23 cellular contexts compared by ENCODE assay signal in genomic region chrX:25941087-25941486, GRCh38.
A peak's percentile ranks its signal among the peaks of the same experiment; 100 is the strongest.
DNase-seq lines count a peak whose midpoint lies in the region; TF ChIP-seq lines count a peak whose summit lies in the region.
"Had no signal": no experiment of that assay in that cellular context is flagged by ENCODE, and none has a peak within 500 bp of the region (broad histone marks: within the 10 kb centered on the region; RNA-seq: fewer than 3 reads in every experiment).

No MANE protein-coding gene starts in this region.

- no peaks in the 10 kb centered on the region for H3K4me1 Mint-ChIP-seq in activated naive CD8-positive, alpha-beta T cell treated with anti-CD3 and anti-CD28 coated beads for 36 hours
- H3K4me1 Mint-ChIP-seq: stimulated activated naive B cell treated with anti-CD40 and anti-IgM and Interleukin-4, amounts not matched to agents 10 μg/mL and 1 μg/mL and 100 μg/mL, for 72 hours had no signal

- peaks cover 0 to 18% (median 3%) of the 10 kb centered on the region in 8 donors for H3K9me3 ChIP-seq in spleen
- H3K9me3 ChIP-seq in effector memory CD4-positive, alpha-beta T cell (ENCODE audit: control insufficient read depth, low read length), result no peaks in the 10 kb centered on the region
- H3K9me3 ChIP-seq: BE2C, Peyer's patch had no signal

- H3K27me3 ChIP-seq in spleen (replicated peaks in 1 of 7), result no peaks in the 10 kb centered on the region
- H3K27me3 ChIP-seq in effector memory CD4-positive, alpha-beta T cell (replicated peaks; ENCODE audit: control insufficient read depth, insufficient read depth, low read length, poor library complexity, severe bottlenecking), result no peaks in the 10 kb centered on the region
- H3K27me3 ChIP-seq: BE2C, cardiac muscle cell, Peyer's patch had no signal

- H3K4me3 Mint-ChIP-seq in activated naive CD8-positive, alpha-beta T cell treated with anti-CD3 and anti-CD28 coated beads for 36 hours, result no peak overlapping the region
- H3K4me3 Mint-ChIP-seq: activated CD4-positive, alpha-beta memory T cell treated with anti-CD3 and anti-CD28 coated beads for 36 hours; stimulated activated naive B cell treated with anti-CD40 and anti-IgM and Interleukin-4, amounts not matched to agents 10 μg/mL and 1 μg/mL and 100 μg/mL, for 72 hours; T-helper 2 cell treated with Interferon-gamma antibody and Interleukin-4, amounts not matched to agents 5 μg/mL and 100 μg/mL, for 36 hours had no signal

- DNase-seq in DMS53 (lab: John Stamatoyannopoulos, UW) (peak; percentile 0), DMS53 treated with DMSO at 0.1 percent for 48 hours (lab: John Stamatoyannopoulos, UW; ENCODE audit: unreplicated experiment) (no peak), astrocyte of the spinal cord (ENCODE audit: low read depth, low spot score) (peak; percentile 14), foreskin fibroblast (peak; percentile 2 to 31), spleen (no peak)
- no peak for DNase-seq in effector memory CD4-positive, alpha-beta T cell
- no peak for DNase-seq in activated naive CD8-positive, alpha-beta T cell treated with anti-CD3 and anti-CD28 coated beads for 36 hours
- no peak for DNase-seq in activated naive CD4-positive, alpha-beta T cell treated with anti-CD3 and anti-CD28 coated beads, Interleukin-2, amount 50 U/mL, for 16 hours
- DNase-seq: activated CD4-positive, alpha-beta memory T cell treated with anti-CD3 and anti-CD28 coated beads for 36 hours; activated CD4-positive, CD25-positive, alpha-beta regulatory T cell; activated effector memory CD4-positive, alpha-beta T cell treated with anti-CD3 and anti-CD28 coated beads, Interleukin-2, amount 50 U/mL, for 16 hours; BE2C; DMS79 treated with DMSO at 0.1 percent for 48 hours; mesenchymal stem cell; NCI-H446 treated with DMSO at 0.1 percent for 48 hours; Peyer's patch; stimulated activated CD4-positive, alpha-beta T cell treated with anti-CD3 and anti-CD28 coated beads, Interleukin-2, amount 100 ng/mL, for 48 hours; stimulated activated naive B cell treated with anti-CD40 and anti-IgM and Interleukin-4, amounts not matched to agents 10 μg/mL and 1 μg/mL and 100 μg/mL, for 72 hours had no signal

- H3K4me3 ChIP-seq in astrocyte of the spinal cord (ENCODE audit: low read depth, low read length), result no peak overlapping the region
- no peak overlapping the region for H3K4me3 ChIP-seq in foreskin fibroblast (ENCODE audit: low read depth in 1 of 2, low read length in 2 of 2)
- no peak overlapping the region for H3K4me3 ChIP-seq in spleen
- H3K4me3 ChIP-seq in effector memory CD4-positive, alpha-beta T cell (ENCODE audit: insufficient read depth, low read depth, low read length, poor library complexity, severe bottlenecking), result no peak overlapping the region
- H3K4me3 ChIP-seq: cardiac muscle cell, Peyer's patch, SK-N-MC, smooth muscle cell had no signal

- no peaks in the 10 kb centered on the region for H3K36me3 Mint-ChIP-seq in activated naive CD8-positive, alpha-beta T cell treated with anti-CD3 and anti-CD28 coated beads for 36 hours
- H3K36me3 Mint-ChIP-seq: activated CD4-positive, alpha-beta memory T cell treated with anti-CD3 and anti-CD28 coated beads for 36 hours; stimulated activated naive B cell treated with anti-CD40 and anti-IgM and Interleukin-4, amounts not matched to agents 10 μg/mL and 1 μg/mL and 100 μg/mL, for 72 hours had no signal

- no peak for TF ChIP-seq CTCF in astrocyte of the spinal cord (IDR thresholded peaks at IDR 0.05; ENCODE audit: low read depth, low read length)
- TF ChIP-seq CTCF in foreskin fibroblast (IDR thresholded peaks at IDR 0.05; ENCODE audit: low read depth, low read length), result no peak
- TF ChIP-seq CTCF in spleen (IDR thresholded peaks at IDR 0.05 in 8 of 11, conservative IDR thresholded peaks at IDR 0.05 in 3 of 11), result no peak

- H3K27ac ChIP-seq in spleen, result no peak overlapping the region
- H3K27ac ChIP-seq in effector memory CD4-positive, alpha-beta T cell (ENCODE audit: insufficient read depth, low read length, poor library complexity, severe bottlenecking), result no peak overlapping the region
- H3K27ac ChIP-seq: 22Rv1, cardiac muscle cell, Peyer's patch, SK-N-MC had no signal

- H3K9me3 Mint-ChIP-seq in activated naive CD8-positive, alpha-beta T cell treated with anti-CD3 and anti-CD28 coated beads for 36 hours, result peaks cover 2% of the 10 kb centered on the region
- H3K9me3 Mint-ChIP-seq: activated CD4-positive, alpha-beta memory T cell treated with anti-CD3 and anti-CD28 coated beads for 36 hours had no signal

- no peaks in the 10 kb centered on the region for H3K27me3 Mint-ChIP-seq in activated naive CD8-positive, alpha-beta T cell treated with anti-CD3 and anti-CD28 coated beads for 36 hours
- H3K27me3 Mint-ChIP-seq: activated CD4-positive, alpha-beta memory T cell treated with anti-CD3 and anti-CD28 coated beads for 36 hours; stimulated activated naive B cell treated with anti-CD40 and anti-IgM and Interleukin-4, amounts not matched to agents 10 μg/mL and 1 μg/mL and 100 μg/mL, for 72 hours had no signal

- 28 to 66% (median 46%) methylated on average over 2 of the region's 2 CpGs for WGBS in spleen, 5 donors

- no peak for TF ChIP-seq POLR2A in spleen (IDR thresholded peaks at IDR 0.05)

- no peaks in the 10 kb centered on the region for H3K36me3 ChIP-seq in spleen
- H3K36me3 ChIP-seq in effector memory CD4-positive, alpha-beta T cell (ENCODE audit: control insufficient read depth, insufficient read depth, low read length), result no peaks in the 10 kb centered on the region
- H3K36me3 ChIP-seq: BE2C, cardiac muscle cell, Peyer's patch had no signal

- H3K27ac Mint-ChIP-seq in activated naive CD8-positive, alpha-beta T cell treated with anti-CD3 and anti-CD28 coated beads for 36 hours, result no peak overlapping the region
- H3K27ac Mint-ChIP-seq: activated CD4-positive, alpha-beta memory T cell treated with anti-CD3 and anti-CD28 coated beads for 36 hours; stimulated activated naive B cell treated with anti-CD40 and anti-IgM and Interleukin-4, amounts not matched to agents 10 μg/mL and 1 μg/mL and 100 μg/mL, for 72 hours; T-helper 2 cell treated with Interferon-gamma antibody and Interleukin-4, amounts not matched to agents 5 μg/mL and 100 μg/mL, for 36 hours had no signal

- no peaks in the 10 kb centered on the region for H3K4me1 ChIP-seq in spleen
- no peaks in the 10 kb centered on the region for H3K4me1 ChIP-seq in effector memory CD4-positive, alpha-beta T cell (ENCODE audit: control insufficient read depth, insufficient read depth, low read length, poor library complexity, severe bottlenecking)
- H3K4me1 ChIP-seq: BE2C, Peyer's patch had no signal

- in situ Hi-C loops in astrocyte of the spinal cord (cut with HindIII; ENCODE audit: low sequenced_read_pairs), result no loop called here

- intact Hi-C loops in spleen (cut with DNase I; ENCODE audit: low total_unique reads), result no loop called here

Comparison
In these comparisons a context has a peak if more than half of its experiments do, and no peak if none do; other contexts are left out.
1. DNase-seq: peak in DMS53 (single experiment), astrocyte of the spinal cord (single experiment) and foreskin fibroblast (2 of 2); none in DMS53 treated with DMSO at 0.1 percent for 48 hours (single experiment), spleen (single experiment), effector memory CD4-positive, alpha-beta T cell (0 of 3), activated naive CD8-positive, alpha-beta T cell treated with anti-CD3 and anti-CD28 coated beads for 36 hours (single experiment) and activated naive CD4-positive, alpha-beta T cell treated with anti-CD3 and anti-CD28 coated beads, Interleukin-2, amount 50 U/mL, for 16 hours (single experiment).